ENCODE assay signal across 8 cellular contexts in genomic region chr19:58001895-58002369, GRCh38. TPM values are rescaled to one million over a fixed set of nuclear protein-coding genes. Genes with fewer than 3 reads are reported as not detected.
DNase-seq lines count a peak whose midpoint lies in the region; ATAC-seq and TF ChIP-seq lines count a peak whose summit lies in the region.

No MANE protein-coding gene starts in this region.

- H3K9me3 Mint-ChIP-seq in activated T-cell treated with anti-CD3 and anti-CD28 coated beads, Interleukin-2, amount 50 U/mL, for 24 hours: peaks cover 65% of the 10 kb centered on the region

- H3K4me3 ChIP-seq in OCI-LY1 (ENCODE audit: low read depth, low read length, poor library complexity, severe bottlenecking): peak overlapping the region; percentile 89
- H3K4me3 ChIP-seq in mononuclear cell (ENCODE audit: low read length): peak overlapping the region; percentile 59

- H3K4me3 Mint-ChIP-seq in activated T-cell treated with anti-CD3 and anti-CD28 coated beads, Interleukin-2, amount 50 U/mL, for 24 hours: peak overlapping the region; percentile 80

- ATAC-seq in HG03439 (IDR thresholded peaks at IDR 0.05; ENCODE audit: unreplicated experiment): no peak

- H3K36me3 Mint-ChIP-seq in activated T-cell treated with anti-CD3 and anti-CD28 coated beads, Interleukin-2, amount 50 U/mL, for 24 hours (ENCODE audit: low read depth): peaks cover 97% of the 10 kb centered on the region

- TF ChIP-seq CTCF in OCI-LY1 (IDR thresholded peaks at IDR 0.05; ENCODE audit: low read length): no peak

- DNase-seq in activated T-cell treated with anti-CD3 and anti-CD28 coated beads, Interleukin-2, amount 50 U/mL, for 24 hours: no peak
- DNase-seq in activated T-cell treated with anti-CD3 and anti-CD28 coated beads, Interleukin-2, amount 50 U/mL, for 48 hours: no peak
- DNase-seq in dermis blood vessel endothelial cell (peak; percentile 42), DMS114 treated with DMSO at 0.1 percent for 48 hours (lab: John Stamatoyannopoulos, UW; ENCODE audit: unreplicated experiment) (no peak), NCI-H446 treated with DMSO at 0.1 percent for 48 hours (lab: John Stamatoyannopoulos, UW) (no peak)

- H3K27me3 ChIP-seq in OCI-LY1 (ENCODE audit: insufficient read depth, low read length) (no peaks in the 10 kb centered on the region), mononuclear cell (ENCODE audit: insufficient read depth, low read length) (no peaks in the 10 kb centered on the region)

- no peaks in the 10 kb centered on the region for H3F3A ChIP-seq in OCI-LY1 (ENCODE audit: insufficient read depth, low read length)

- peak overlapping the region; percentile 94 for H3K9ac ChIP-seq in OCI-LY1 (ENCODE audit: low read length)

- H4K20me1 ChIP-seq in OCI-LY1 (ENCODE audit: insufficient read depth, low read length): no peaks in the 10 kb centered on the region

- H3K9me3 ChIP-seq in OCI-LY1 (ENCODE audit: low read length): peaks cover 54% of the 10 kb centered on the region
- H3K9me3 ChIP-seq in mononuclear cell (ENCODE audit: low read depth, low read length): peaks cover 22% of the 10 kb centered on the region

- no peak overlapping the region for H2AFZ ChIP-seq in OCI-LY1 (ENCODE audit: low read length)

- H3K36me3 ChIP-seq in OCI-LY1 (ENCODE audit: insufficient read depth, low read length): peaks cover 63% of the 10 kb centered on the region

- H3K4me1 ChIP-seq in OCI-LY1 (ENCODE audit: insufficient read depth, low read length, severe bottlenecking) (peaks cover 15% of the 10 kb centered on the region), mononuclear cell (ENCODE audit: insufficient read depth, low read length) (peaks cover 25% of the 10 kb centered on the region)

- peak overlapping the region; percentile 92 for H3K4me2 ChIP-seq in OCI-LY1 (ENCODE audit: low read length)

- no peaks in the 10 kb centered on the region for H3K9me2 ChIP-seq in OCI-LY1 (ENCODE audit: low read depth, low read length)

- H3K79me2 ChIP-seq in OCI-LY1 (ENCODE audit: insufficient read depth, low read length): peaks cover 12% of the 10 kb centered on the region; the same call in 1 of the 2 replicates

- H3K27ac ChIP-seq in OCI-LY1 (ENCODE audit: low read depth, low read length, poor library complexity, severe bottlenecking): peak overlapping the region; percentile 22

- peak overlapping the region; percentile 75 for H3K27ac Mint-ChIP-seq in activated T-cell treated with anti-CD3 and anti-CD28 coated beads, Interleukin-2, amount 50 U/mL, for 24 hours

- H3K4me1 Mint-ChIP-seq in activated T-cell treated with anti-CD3 and anti-CD28 coated beads, Interleukin-2, amount 50 U/mL, for 24 hours (ENCODE audit: low read depth): peaks cover 31% of the 10 kb centered on the region

- H3K27me3 Mint-ChIP-seq in activated T-cell treated with anti-CD3 and anti-CD28 coated beads, Interleukin-2, amount 50 U/mL, for 24 hours: no peaks in the 10 kb centered on the region

RNA-seq across cellular contexts. Expression of gene ZNF606, which starts 0.7 kb away (rescaled TPM):
- total RNA-seq in dermis blood vessel endothelial cell (13.3 and 16.7 TPM in 2 replicates), mononuclear cell (8.2 TPM)

RNA-seq across cellular contexts. Expression of gene C19orf18, which starts 27.6 kb away (rescaled TPM):
- total RNA-seq in dermis blood vessel endothelial cell: 0.34 TPM in 1 of 2 replicates, not detected in the other
- 0.21 TPM for total RNA-seq in mononuclear cell

RNA-seq across cellular contexts. Expression of gene ZSCAN1, which starts 31.9 kb away (rescaled TPM):
- total RNA-seq in dermis blood vessel endothelial cell: not detected in 2 replicates
- total RNA-seq in mononuclear cell: not detected

RNA-seq across cellular contexts. Expression of gene ZNF256, which starts 54.4 kb away (rescaled TPM):
- total RNA-seq in dermis blood vessel endothelial cell (4.1 and 4.5 TPM in 2 replicates), mononuclear cell (17.3 TPM)

RNA-seq across cellular contexts. Expression of gene ZNF135, which starts 57.1 kb away (rescaled TPM):
- 1.7 and 2.4 TPM in 2 replicates for total RNA-seq in dermis blood vessel endothelial cell
- 0.84 TPM for total RNA-seq in mononuclear cell
